In genomic region chr14:67487937-67488893, GRCh38 we compare ENCODE assay signal across 9 cellular contexts. TPM values are rescaled to one million over a fixed set of nuclear protein-coding genes. Genes with fewer than 3 reads are reported as not detected.
DNase-seq lines count a peak whose midpoint lies in the region; ATAC-seq and TF ChIP-seq lines count a peak whose summit lies in the region.
"Had no signal": no experiment of that assay in that cellular context is flagged by ENCODE, and none has a peak within 500 bp of the region (broad histone marks: within the 10 kb centered on the region; RNA-seq: fewer than 3 reads in every experiment).

TSS of gene TMEM229B (minus strand) at chr14:67488721. CDS start at chr14:67473923, 14,798 bp downstream.

- TF ChIP-seq CTCF in fibroblast of villous mesenchyme (IDR thresholded peaks at IDR 0.05; ENCODE audit: insufficient read depth, low read depth, low read length) (no peak), prostate gland (IDR thresholded peaks at IDR 0.05) (no peak)

- 83% methylated on average over 13 of the region's 13 CpGs for WGBS in prostate gland

- peak; percentile 91 for ATAC-seq in GM21515 (IDR thresholded peaks at IDR 0.05; ENCODE audit: unreplicated experiment)

- peaks cover 5% of the 10 kb centered on the region in 2 donors for H3K9me3 ChIP-seq in CD4-positive, alpha-beta memory T cell (ENCODE audit: control insufficient read depth in 1 of 2, low read length in 2 of 2)
- H3K9me3 ChIP-seq in Karpas-422 (ENCODE audit: low read length) (peaks cover 1% of the 10 kb centered on the region; the same call in 1 of the 2 replicates), prostate gland (no peaks in the 10 kb centered on the region)

- no peaks in the 10 kb centered on the region for H3K27me3 ChIP-seq in CD4-positive, alpha-beta memory T cell (ENCODE audit: insufficient read depth, low read length)
- H3K27me3 ChIP-seq in Karpas-422 (ENCODE audit: low read length) = no peaks in the 10 kb centered on the region
- H3K27me3 ChIP-seq in prostate gland (replicated peaks; ENCODE audit: insufficient read depth) = no peaks in the 10 kb centered on the region

- peak within 1 kb of the TSS; percentile 79 for H3K4me2 ChIP-seq in Karpas-422 (ENCODE audit: low read depth, low read length, poor library complexity, severe bottlenecking)

- peak; percentile 74 to 84 (median 81) for DNase-seq in CD4-positive, alpha-beta memory T cell
- DNase-seq in Karpas-422 (peak; percentile 98), fibroblast of villous mesenchyme (ENCODE audit: low read depth) (peak; percentile 38), T1000 (lab: John Stamatoyannopoulos, UW) (no peak), prostate gland (ENCODE audit: low spot score) (no peak)
- DNase-seq in activated CD8-positive, alpha-beta memory T cell treated with anti-CD3 and anti-CD28 coated beads for 4 hours (ENCODE audit: low read depth in 2 of 2) = peak; percentile 48 to 54
- DNase-seq in stimulated activated CD4-positive, alpha-beta T cell treated with anti-CD3 and anti-CD28 coated beads, Interleukin-1b, Interleukin-23, amount 100 ng/mL, for 1 hour (ENCODE audit: low read depth in 2 of 2) = peak; percentile 21 to 24

- no peaks in the 10 kb centered on the region for H4K20me1 ChIP-seq in Karpas-422 (ENCODE audit: insufficient read depth, low read depth, low read length)

- peaks cover 32 to 49% of the 10 kb centered on the region in 2 donors for H3K36me3 Mint-ChIP-seq in CD4-positive, alpha-beta memory T cell

- no peak for TF ChIP-seq POLR2A in prostate gland (IDR thresholded peaks at IDR 0.05)

- no peaks in the 10 kb centered on the region for H3K27me3 Mint-ChIP-seq in CD4-positive, alpha-beta memory T cell

- H3K4me3 ChIP-seq in CD4-positive, alpha-beta memory T cell (ENCODE audit: low read length in 2 of 2) = peak within 1 kb of the TSS; percentile 74 to 93
- H3K4me3 ChIP-seq in Karpas-422 (ENCODE audit: low read length) (peak within 1 kb of the TSS; percentile 64), fibroblast of villous mesenchyme (ENCODE audit: low read depth, low read length) (no peak within 1 kb of the TSS), prostate gland (no peak within 1 kb of the TSS)

- H2AFZ ChIP-seq in Karpas-422 (ENCODE audit: low read length) = no peak within 1 kb of the TSS; the same call in 1 of the 2 replicates

- no peaks in the 10 kb centered on the region for H3K9me2 ChIP-seq in Karpas-422 (replicated peaks; ENCODE audit: insufficient read depth, low read length)

- H3K4me3 Mint-ChIP-seq in CD4-positive, alpha-beta memory T cell = peak within 1 kb of the TSS; percentile 91 to 100 (median 96)
- H3K4me3 Mint-ChIP-seq: nephron had no signal

- CTCF ChIA-PET in CD4-positive, alpha-beta memory T cell (lab: Charles Lee; ENCODE audit: partially characterized antibody) = interaction anchor here (0.5 to 4.0 kb wide), 15 partner anchors 10 to 131 kb away, joined by 3 to 21 read pairs (median 4); partner anchors contain the start of genes ARG2 and PIGH

- H3K36me3 ChIP-seq in CD4-positive, alpha-beta memory T cell (ENCODE audit: insufficient read depth, low read length) = peaks cover 20% of the 10 kb centered on the region
- H3K36me3 ChIP-seq in Karpas-422 (ENCODE audit: insufficient read depth, low read length) (peaks cover 20% of the 10 kb centered on the region), prostate gland (no peaks in the 10 kb centered on the region)

- peaks cover 52% of the 10 kb centered on the region for H3K4me1 ChIP-seq in CD4-positive, alpha-beta memory T cell (ENCODE audit: insufficient read depth, low read length)
- H3K4me1 ChIP-seq in Karpas-422 (ENCODE audit: low read length) = peaks cover 73% of the 10 kb centered on the region
- peaks cover 10% of the 10 kb centered on the region for H3K4me1 ChIP-seq in prostate gland (replicated peaks)

- peak within 1 kb of the TSS; percentile 95 to 100 (median 99) for H3K27ac Mint-ChIP-seq in CD4-positive, alpha-beta memory T cell

- H3K4me1 Mint-ChIP-seq in CD4-positive, alpha-beta memory T cell = peaks cover 39 to 72% (median 57%) of the 10 kb centered on the region in 4 donors

- peak within 1 kb of the TSS; percentile 81 for H3K9ac ChIP-seq in Karpas-422 (ENCODE audit: low read length)

- peaks cover 0 to 8% (median 7%) of the 10 kb centered on the region in 8 donors for H3K9me3 Mint-ChIP-seq in CD4-positive, alpha-beta memory T cell

- H3K79me2 ChIP-seq in Karpas-422 (ENCODE audit: low read length) = peaks cover 19% of the 10 kb centered on the region; the same call in 1 of the 2 replicates

- POLR2A ChIA-PET in CD4-positive, alpha-beta memory T cell (lab: Charles Lee; ENCODE audit: partially characterized antibody) = interaction anchor here (0.6 to 4.8 kb wide), 18 partner anchors 9 to 207 kb away, joined by 3 to 51 read pairs (median 4); partner anchors contain the start of genes PIGH and RDH11

- intact Hi-C loops in CD4-positive, alpha-beta memory T cell (cut with micrococcal nuclease) = loop anchor here (1.0 to 5.0 kb wide), 3 partner anchors 27 to 112 kb away; partner anchors contain the start of genes PIGH and PLEKHH1
- intact Hi-C loops in prostate gland (cut with DNase I) = no loop called here

- H3K27ac ChIP-seq in CD4-positive, alpha-beta memory T cell (ENCODE audit: low read depth, low read length) = peak within 1 kb of the TSS; percentile 93
- H3K27ac ChIP-seq in Karpas-422 (ENCODE audit: low read length) (peak within 1 kb of the TSS; percentile 95), prostate gland (no peak within 1 kb of the TSS)

RNA-seq across cellular contexts. Expression of gene TMEM229B, which starts in this region (rescaled TPM):
- 10 to 100 TPM; 34.9 to 35.8 TPM for total RNA-seq in CD4-positive, alpha-beta memory T cell
- polyA plus RNA-seq in CD4-positive, alpha-beta memory T cell = 10 to 100 TPM; 12.5 to 28.9 TPM
- 60.2 and 84.7 TPM in 2 replicates for total RNA-seq in Karpas-422 (2014; rRNA removed; shearing (Covaris generic); ENCODE audit: low replicate concordance)
- 0.43 and 0.64 TPM in 2 replicates for total RNA-seq in fibroblast of villous mesenchyme
- 10 to 100 TPM in 1 of 2 donors, 1 to 10 TPM in 1; 5.7 to 85.4 TPM for total RNA-seq in prostate gland

Comparison
In these comparisons a context has a peak if more than half of its experiments do, and no peak if none do; other contexts are left out.
1. Peak in DNase-seq in fibroblast of villous mesenchyme; RNA of the gene not detected or under 1 TPM.
2. DNase-seq: peak in CD4-positive, alpha-beta memory T cell (5 of 5), Karpas-422 (single experiment), activated CD8-positive, alpha-beta memory T cell treated with anti-CD3 and anti-CD28 coated beads for 4 hours (2 of 2) and stimulated activated CD4-positive, alpha-beta T cell treated with anti-CD3 and anti-CD28 coated beads, Interleukin-1b, Interleukin-23, amount 100 ng/mL, for 1 hour (2 of 2); none in T1000 (single experiment) and prostate gland (single experiment).
3. H3K27ac ChIP-seq: peak in CD4-positive, alpha-beta memory T cell (single experiment) and Karpas-422 (single experiment); none in prostate gland (0 of 2).
4. H3K4me3 ChIP-seq: peak in CD4-positive, alpha-beta memory T cell (2 of 2) and Karpas-422 (single experiment); none in fibroblast of villous mesenchyme (single experiment) and prostate gland (0 of 2).